ENCODE assay signal across 9 cellular contexts in genomic region chr17:68197997-68198930, GRCh38. TPM values are rescaled to one million over a fixed set of nuclear protein-coding genes. Genes with fewer than 3 reads are reported as not detected.
DNase-seq lines count a peak whose midpoint lies in the region; ATAC-seq and TF ChIP-seq lines count a peak whose summit lies in the region.
"Had no signal": no experiment of that assay in that cellular context is flagged by ENCODE, and none has a peak within 500 bp of the region (broad histone marks: within the 10 kb centered on the region; RNA-seq: fewer than 3 reads in every experiment).

No MANE protein-coding gene starts in this region.

- POLR2A ChIA-PET in RWPE1 (lab: Yijun Ruan, JAX; ENCODE audit: low non-redundant PET): no interaction called here

- WGBS in esophagus muscularis mucosa: 10% methylated on average over 16 of the region's 61 CpGs

- TF ChIP-seq POLR2A in esophagus muscularis mucosa (IDR thresholded peaks at IDR 0.05; ENCODE audit: low read depth): no peak

- no peaks in the 10 kb centered on the region for H3K36me3 ChIP-seq in esophagus muscularis mucosa

- no peaks in the 10 kb centered on the region for H3K9me3 ChIP-seq in esophagus muscularis mucosa

- H3K4me3 ChIP-seq in esophagus muscularis mucosa: peak overlapping the region; percentile 46 to 57 (median 48)

- DNase-seq in NCI-H2029 (lab: John Stamatoyannopoulos, UW) (peak; percentile 0), NCI-H2029 treated with DMSO at 0.1 percent for 48 hours (lab: John Stamatoyannopoulos, UW) (no peak), RWPE1 (ENCODE audit: low spot score) (peak; percentile 49), esophagus muscularis mucosa (ENCODE audit: extremely low spot score) (no peak), AG08396 (ENCODE audit: low spot score) (no peak), NCI-H1092 (lab: John Stamatoyannopoulos, UW) (no peak)
- DNase-seq in stimulated activated CD8-positive, alpha-beta memory T cell treated with anti-CD3 and anti-CD28 coated beads, Interleukin-4, amount 100 ng/mL, for 48 hours: peak; percentile 52
- DNase-seq: kidney glomerular epithelial cell had no signal

- CTCF ChIA-PET in RWPE1 (lab: Yijun Ruan, JAX): interaction anchor here (0.6 to 0.8 kb wide), 3 partner anchors 14 to 26 kb away, joined by 3 to 4 read pairs (median 3); no protein-coding TSS in a partner anchor

- H3K27ac ChIP-seq in RWPE1 (no peak overlapping the region), esophagus muscularis mucosa (replicated peaks in 1 of 4) (no peak overlapping the region)

- peaks cover 47 to 58% (median 56%) of the 10 kb centered on the region in 4 donors for H3K4me1 ChIP-seq in esophagus muscularis mucosa

- intact Hi-C loops in esophagus muscularis mucosa (cut with DNase I): no loop called here

- no peak for TF ChIP-seq CTCF in RWPE1 (conservative IDR thresholded peaks at IDR 0.05; ENCODE audit: low read depth)
- TF ChIP-seq CTCF in esophagus muscularis mucosa (IDR thresholded peaks at IDR 0.05): no peak

- no peak for TF ChIP-seq EP300 in esophagus muscularis mucosa (IDR thresholded peaks at IDR 0.05)

- no peak for ATAC-seq in HG03196 (IDR thresholded peaks at IDR 0.05; ENCODE audit: unreplicated experiment)

- peaks cover 10 to 70% (median 58%) of the 10 kb centered on the region in 4 donors for H3K27me3 ChIP-seq in esophagus muscularis mucosa

RNA-seq across cellular contexts. Expression of gene AMZ2, which starts 49.6 kb away (rescaled TPM):
- total RNA-seq in esophagus muscularis mucosa: 10 to 100 TPM; 38.2 to 69.9 (median 60.1) TPM

Comparison
In these comparisons a context has a peak if more than half of its experiments do, and no peak if none do; other contexts are left out.
1. DNase-seq: peak in NCI-H2029 (single experiment), RWPE1 (single experiment) and stimulated activated CD8-positive, alpha-beta memory T cell treated with anti-CD3 and anti-CD28 coated beads, Interleukin-4, amount 100 ng/mL, for 48 hours (single experiment); none in NCI-H2029 treated with DMSO at 0.1 percent for 48 hours (single experiment), esophagus muscularis mucosa (single experiment), AG08396 (single experiment) and NCI-H1092 (single experiment).